2 cellular contexts compared by ENCODE assay signal in genomic region chr6:125995972-125996580, GRCh38.
A peak's percentile ranks its signal among the peaks of the same experiment; 100 is the strongest.
TF ChIP-seq lines count a peak whose summit lies in the region.

No MANE protein-coding gene starts in this region.

TF ChIP-seq in IMR-90, 13 proteins besides CTCF, POLR2A, EP300 and RAD21:
- TF ChIP-seq SMC3 (IDR thresholded peaks at IDR 0.05; ENCODE audit: low read depth, low read length) (peak; percentile 79), MXI1 (IDR thresholded peaks at IDR 0.05; ENCODE audit: borderline replicate concordance, low read depth, low read length) (no peak), RFX5 (IDR thresholded peaks at IDR 0.05; ENCODE audit: low read depth, low read length) (no peak)

TF ChIP-seq in neural cell, 6 proteins besides CTCF, POLR2A, EP300 and RAD21:
- TF ChIP-seq SMC3 (conservative IDR thresholded peaks at IDR 0.05; ENCODE audit: poor library complexity) (peak; percentile 91), REST (IDR thresholded peaks at IDR 0.05; ENCODE audit: borderline replicate concordance) (no peak)
